11 cellular contexts compared by ENCODE assay signal in the genomic region with DNA sequence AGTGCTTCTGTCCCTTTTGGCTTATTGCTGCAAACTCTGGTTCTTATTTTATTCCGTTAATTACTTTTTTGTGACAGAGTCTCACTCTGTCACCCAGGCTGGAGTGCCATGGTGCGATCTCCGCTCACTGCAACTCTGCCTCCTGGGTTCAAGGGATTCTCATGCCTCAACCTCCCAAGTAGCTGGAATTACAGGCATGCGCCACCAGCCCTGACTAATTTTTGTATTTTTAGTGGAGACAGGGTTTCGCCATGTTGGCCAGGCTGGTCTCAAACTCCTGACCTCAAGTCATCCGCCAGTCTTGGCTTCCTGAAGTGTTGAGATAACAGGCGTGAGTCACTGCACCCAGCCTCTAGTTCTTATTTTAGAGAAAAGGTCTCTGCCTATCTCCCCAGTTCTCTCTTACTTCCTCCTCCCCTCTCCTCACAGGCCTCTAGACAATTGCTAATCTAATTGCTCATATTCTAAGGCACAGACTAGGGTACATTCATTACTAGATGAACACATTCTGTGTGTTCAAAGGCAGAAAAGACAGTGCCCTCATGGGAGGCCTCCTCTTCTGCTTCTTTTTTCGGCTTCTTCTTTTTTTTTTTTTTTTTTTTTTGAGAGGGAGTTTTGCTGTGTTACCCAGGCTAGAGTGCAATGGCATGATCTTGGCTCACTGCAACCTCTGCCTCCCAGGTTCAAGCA. TPM values are rescaled to one million over a fixed set of nuclear protein-coding genes. Genes with fewer than 3 reads are reported as not detected.
A peak's percentile ranks its signal among the peaks of the same experiment; 100 is the strongest.
DNase-seq lines count a peak whose midpoint lies in the region; ATAC-seq lines count a peak whose summit lies in the region.
"Had no signal": no experiment of that assay in that cellular context is flagged by ENCODE, and none has a peak within 500 bp of the region (broad histone marks: within the 10 kb centered on the region; RNA-seq: fewer than 3 reads in every experiment).

No MANE protein-coding gene starts in this region.

- H3K4me1 ChIP-seq in ACC112 (ENCODE audit: control insufficient read depth, insufficient read depth, low read length, unreplicated experiment) (peaks cover 24% of the 10 kb centered on the region), Karpas-422 (ENCODE audit: low read length) (peaks cover 2% of the 10 kb centered on the region; the same call in 1 of the 2 replicates)

- peaks cover 14% of the 10 kb centered on the region for H3K36me3 ChIP-seq in ACC112 (ENCODE audit: insufficient read depth, low read length)
- peaks cover 14% of the 10 kb centered on the region for H3K36me3 ChIP-seq in Karpas-422 (ENCODE audit: insufficient read depth, low read length)

- no peaks in the 10 kb centered on the region for H3K27me3 ChIP-seq in ACC112 (ENCODE audit: insufficient read depth, low read length)
- no peaks in the 10 kb centered on the region for H3K27me3 ChIP-seq in Karpas-422 (ENCODE audit: low read length)

- no peaks in the 10 kb centered on the region for H3K9me3 ChIP-seq in Karpas-422 (ENCODE audit: low read length)

- H3K27ac ChIP-seq in ACC112 (ENCODE audit: low read depth, low read length), result peak overlapping the region; percentile 44
- H3K27ac ChIP-seq in Karpas-422 (ENCODE audit: low read length), result peak overlapping the region; percentile 30; the same call in 1 of the 2 replicates
- H3K27ac ChIP-seq: SK-N-MC had no signal

- ATAC-seq in activated T-cell treated with anti-CD3 and anti-CD28 coated beads, Interleukin-2, amount 50 U/mL, for 4 hours, result peak; percentile 58 to 63
- no peak for ATAC-seq in GM21737 (IDR thresholded peaks at IDR 0.05; ENCODE audit: unreplicated experiment)
- ATAC-seq in GM21786 (IDR thresholded peaks at IDR 0.05; ENCODE audit: unreplicated experiment), result no peak

- H3K4me1 Mint-ChIP-seq in activated T-cell treated with anti-CD3 and anti-CD28 coated beads, Interleukin-2, amount 50 U/mL, for 4 hours (ENCODE audit: low read depth), result no peaks in the 10 kb centered on the region
- H3K4me1 Mint-ChIP-seq: activated naive CD4-positive, alpha-beta T cell treated with anti-CD3 and anti-CD28 coated beads, Interleukin-2, amount 50 U/mL, for 24 hours had no signal

- H3K4me3 ChIP-seq in ACC112 (ENCODE audit: low read depth, low read length), result no peak overlapping the region
- H3K4me3 ChIP-seq in Karpas-422 (ENCODE audit: low read length), result no peak overlapping the region
- H3K4me3 ChIP-seq: SK-N-MC had no signal

- H3K9ac ChIP-seq in Karpas-422 (ENCODE audit: low read length), result no peak overlapping the region

- H3K79me2 ChIP-seq in ACC112 (ENCODE audit: control insufficient read depth, insufficient read depth, low read length, unreplicated experiment), result no peaks in the 10 kb centered on the region
- no peaks in the 10 kb centered on the region for H3K79me2 ChIP-seq in Karpas-422 (ENCODE audit: low read length)

- H2AFZ ChIP-seq in ACC112 (ENCODE audit: low read length, unreplicated experiment) (no peak overlapping the region), Karpas-422 (ENCODE audit: low read length) (no peak overlapping the region)

- H3K4me2 ChIP-seq in Karpas-422 (ENCODE audit: low read depth, low read length, poor library complexity, severe bottlenecking), result no peak overlapping the region

- no peaks in the 10 kb centered on the region for H4K20me1 ChIP-seq in Karpas-422 (ENCODE audit: insufficient read depth, low read depth, low read length)

- H3K36me3 Mint-ChIP-seq in activated T-cell treated with anti-CD3 and anti-CD28 coated beads, Interleukin-2, amount 50 U/mL, for 4 hours (ENCODE audit: insufficient read depth), result peaks cover 31% of the 10 kb centered on the region

- H3K4me3 Mint-ChIP-seq in activated T-cell treated with anti-CD3 and anti-CD28 coated beads, Interleukin-2, amount 50 U/mL, for 4 hours, result no peak overlapping the region
- H3K4me3 Mint-ChIP-seq: activated naive CD4-positive, alpha-beta T cell treated with anti-CD3 and anti-CD28 coated beads, Interleukin-2, amount 50 U/mL, for 24 hours; CD4-positive, CD25-positive, alpha-beta regulatory T cell had no signal

- H3K9me2 ChIP-seq in Karpas-422 (replicated peaks; ENCODE audit: insufficient read depth, low read length), result no peaks in the 10 kb centered on the region

- peak; percentile 65 for DNase-seq in Karpas-422
- no peak for DNase-seq in activated T-cell treated with anti-CD3 and anti-CD28 coated beads, Interleukin-2, amount 50 U/mL, for 4 hours
- DNase-seq in hepatic stellate cell (ENCODE audit: low spot score), result peak; percentile 43
- no peak for DNase-seq in GM19240 (ENCODE audit: insufficient read length, low spot score)
- DNase-seq in NCI-H345 (lab: John Stamatoyannopoulos, UW), result no peak
- DNase-seq: CD4-positive, CD25-positive, alpha-beta regulatory T cell had no signal

- no peaks in the 10 kb centered on the region for H3K27me3 Mint-ChIP-seq in activated T-cell treated with anti-CD3 and anti-CD28 coated beads, Interleukin-2, amount 50 U/mL, for 4 hours (ENCODE audit: low read depth)
- H3K27me3 Mint-ChIP-seq: activated naive CD4-positive, alpha-beta T cell treated with anti-CD3 and anti-CD28 coated beads, Interleukin-2, amount 50 U/mL, for 24 hours; CD4-positive, CD25-positive, alpha-beta regulatory T cell had no signal

- H3K9me3 Mint-ChIP-seq in activated T-cell treated with anti-CD3 and anti-CD28 coated beads, Interleukin-2, amount 50 U/mL, for 4 hours, result no peaks in the 10 kb centered on the region
- H3K9me3 Mint-ChIP-seq: activated naive CD4-positive, alpha-beta T cell treated with anti-CD3 and anti-CD28 coated beads, Interleukin-2, amount 50 U/mL, for 24 hours; CD4-positive, CD25-positive, alpha-beta regulatory T cell had no signal

RNA-seq across cellular contexts. Expression of gene EDEM2, which starts 27.0 kb away (rescaled TPM):
- 24.9 and 28.5 TPM in 2 replicates for total RNA-seq in Karpas-422 (2014; rRNA removed; shearing (Covaris generic); ENCODE audit: low replicate concordance)
- total RNA-seq in activated T-cell treated with anti-CD3 and anti-CD28 coated beads, Interleukin-2, amount 50 U/mL, for 4 hours, result 10 to 100 TPM; 14.0 to 16.9 (median 16.7) TPM

RNA-seq across cellular contexts. Expression of gene TRPC4AP, which starts 27.6 kb away (rescaled TPM):
- total RNA-seq in Karpas-422 (2014; rRNA removed; shearing (Covaris generic); ENCODE audit: low replicate concordance), result 30.3 and 41.3 TPM in 2 replicates
- total RNA-seq in activated T-cell treated with anti-CD3 and anti-CD28 coated beads, Interleukin-2, amount 50 U/mL, for 4 hours, result 10 to 100 TPM; 46.2 to 49.7 (median 47.2) TPM

RNA-seq across cellular contexts. Expression of gene PROCR, which starts 51.7 kb away (rescaled TPM):
- not detected in 2 replicates for total RNA-seq in Karpas-422 (2014; rRNA removed; shearing (Covaris generic); ENCODE audit: low replicate concordance)
- total RNA-seq in activated T-cell treated with anti-CD3 and anti-CD28 coated beads, Interleukin-2, amount 50 U/mL, for 4 hours, result 1 to 10 TPM; 1.1 to 1.4 (median 1.2) TPM
- total RNA-seq: CD4-positive, CD25-positive, alpha-beta regulatory T cell had no signal

Comparison
In these comparisons a context has a peak if more than half of its experiments do, and no peak if none do; other contexts are left out.
1. DNase-seq: peak in Karpas-422 (single experiment) and hepatic stellate cell (single experiment); none in activated T-cell treated with anti-CD3 and anti-CD28 coated beads, Interleukin-2, amount 50 U/mL, for 4 hours (single experiment), GM19240 (single experiment) and NCI-H345 (single experiment).
2. ATAC-seq: peak in activated T-cell treated with anti-CD3 and anti-CD28 coated beads, Interleukin-2, amount 50 U/mL, for 4 hours (2 of 2); none in GM21737 (single experiment) and GM21786 (single experiment).